Comparison of ENCODE assay signal across 8 cellular contexts in genomic region chr6:3162565-3163247, GRCh38. TPM values are rescaled to one million over a fixed set of nuclear protein-coding genes. Genes with fewer than 3 reads are reported as not detected.
DNase-seq lines count a peak whose midpoint lies in the region; ATAC-seq and TF ChIP-seq lines count a peak whose summit lies in the region.

No MANE protein-coding gene starts in this region.

- H3K27me3 ChIP-seq in smooth muscle cell (ENCODE audit: low read depth), result no peaks in the 10 kb centered on the region

- peak; percentile 64 for DNase-seq in A172 (ENCODE audit: low spot score)
- DNase-seq in NCI-H2171 (lab: John Stamatoyannopoulos, UW), result peak; percentile 82
- DNase-seq in central memory CD8-positive, alpha-beta T cell (ENCODE audit: low spot score in 2 of 2), result peak; percentile 33 to 35
- DNase-seq in islet precursor cell, result peak; percentile 93
- DNase-seq in smooth muscle cell (lab: John Stamatoyannopoulos, UW; ENCODE audit: unreplicated experiment), result peak; percentile 80

- no peaks in the 10 kb centered on the region for H4K20me1 ChIP-seq in smooth muscle cell (ENCODE audit: low read depth)

- peak overlapping the region; percentile 88 for H3K9ac ChIP-seq in smooth muscle cell (ENCODE audit: low read depth)

- H3K4me3 ChIP-seq in smooth muscle cell, result peak overlapping the region; percentile 67

- H3K4me3 Mint-ChIP-seq in central memory CD8-positive, alpha-beta T cell, result peak overlapping the region; percentile 79

- peak overlapping the region; percentile 74 for H3K27ac Mint-ChIP-seq in central memory CD8-positive, alpha-beta T cell (ENCODE audit: low read depth)

- TF ChIP-seq CTCF in VCaP (conservative IDR thresholded peaks at IDR 0.05) (no peak), smooth muscle cell (IDR thresholded peaks at IDR 0.05; ENCODE audit: borderline replicate concordance, insufficient read depth, poor library complexity, severe bottlenecking) (no peak)

- no peaks in the 10 kb centered on the region for H3K9me3 ChIP-seq in smooth muscle cell (replicated peaks; ENCODE audit: low read depth)

- H3K27me3 Mint-ChIP-seq in central memory CD8-positive, alpha-beta T cell, result no peaks in the 10 kb centered on the region

- H2AFZ ChIP-seq in smooth muscle cell (ENCODE audit: low read depth), result peak overlapping the region; percentile 91

- H3K4me2 ChIP-seq in smooth muscle cell, result peak overlapping the region; percentile 98

- H3F3A ChIP-seq in smooth muscle cell (ENCODE audit: low read depth), result peaks cover 45% of the 10 kb centered on the region

- peaks cover 35% of the 10 kb centered on the region for H3K4me1 Mint-ChIP-seq in central memory CD8-positive, alpha-beta T cell

- under 1% methylated on average over 34 of the region's 74 CpGs for WGBS in smooth muscle cell (ENCODE audit: low lambda C conversion rate)

- H3K27ac ChIP-seq in VCaP, result peak overlapping the region; percentile 81
- peak overlapping the region; percentile 98 for H3K27ac ChIP-seq in smooth muscle cell (ENCODE audit: low read depth)

- no peaks in the 10 kb centered on the region for H3K9me3 Mint-ChIP-seq in central memory CD8-positive, alpha-beta T cell

- no peaks in the 10 kb centered on the region for H3K79me2 ChIP-seq in smooth muscle cell (ENCODE audit: low read depth)

- H3K36me3 Mint-ChIP-seq in central memory CD8-positive, alpha-beta T cell (ENCODE audit: insufficient read depth), result no peaks in the 10 kb centered on the region

- no peaks in the 10 kb centered on the region for H3K36me3 ChIP-seq in smooth muscle cell (ENCODE audit: low read depth)

- ATAC-seq in GM18502 (IDR thresholded peaks at IDR 0.05; ENCODE audit: poor library complexity, unreplicated experiment), result peak; percentile 75
- peak; percentile 56 for ATAC-seq in HG02970 (IDR thresholded peaks at IDR 0.05; ENCODE audit: low FRiP score, unreplicated experiment)
- ATAC-seq in central memory CD8-positive, alpha-beta T cell (replicated peaks; ENCODE audit: extremely low read depth, poor library complexity, severe bottlenecking), result peak; percentile 45

- H3K4me1 ChIP-seq in smooth muscle cell (ENCODE audit: low read depth), result peaks cover 54% of the 10 kb centered on the region

RNA-seq across cellular contexts. Expression of gene TUBB2A, which starts 5.4 kb away (rescaled TPM):
- 291 and 339 TPM in 2 replicates for total RNA-seq in A172 (2014; rRNA removed; shearing (Covaris generic))
- 201 and 236 TPM in 2 replicates for total RNA-seq in smooth muscle cell
- 272 and 448 TPM in 2 replicates for polyA plus RNA-seq in smooth muscle cell

RNA-seq across cellular contexts. Expression of gene BPHL, which starts 44.2 kb away (rescaled TPM):
- 22.8 and 25.2 TPM in 2 replicates for total RNA-seq in A172 (2014; rRNA removed; shearing (Covaris generic))
- total RNA-seq in smooth muscle cell, result 21.3 and 33.3 TPM in 2 replicates
- polyA plus RNA-seq in smooth muscle cell, result 43.6 and 57.8 TPM in 2 replicates

Comparison
In these comparisons a context has a peak if more than half of its experiments do, and no peak if none do; other contexts are left out.
1. Peak in every context shown above with its lines: DNase-seq, ATAC-seq, H3K4me3 ChIP-seq and H3K27ac ChIP-seq.
2. DNase-seq: peak in every context shown above with its lines; median percentile 93 in islet precursor cell; 82 in NCI-H2171; 80 in smooth muscle cell; 64 in A172; 34 in central memory CD8-positive, alpha-beta T cell.